Comparison of ENCODE assay signal across 11 cellular contexts in genomic region chr12:120132863-120133385, GRCh38. TPM values are rescaled to one million over a fixed set of nuclear protein-coding genes. Genes with fewer than 3 reads are reported as not detected.
A peak's percentile ranks its signal among the peaks of the same experiment; 100 is the strongest.
DNase-seq lines count a peak whose midpoint lies in the region; ATAC-seq and TF ChIP-seq lines count a peak whose summit lies in the region.
"Had no signal": no experiment of that assay in that cellular context is flagged by ENCODE, and none has a peak within 500 bp of the region (broad histone marks: within the 10 kb centered on the region; RNA-seq: fewer than 3 reads in every experiment).

No MANE protein-coding gene starts in this region.

- no peaks in the 10 kb centered on the region for H3K9me3 ChIP-seq in uterus

- CTCF ChIA-PET in activated naive CD4-positive, alpha-beta T cell treated with anti-CD3 and anti-CD28 coated beads, Interleukin-2, amount 10 ng/mL, durations not matched to agents 7 days and 5 days (lab: Charles Lee), result interaction anchor here (0.6 kb wide), 1 partner anchor 39 kb away, joined by 3 read pairs; no protein-coding TSS in a partner anchor
- CTCF ChIA-PET in activated naive CD4-positive, alpha-beta T cell treated with anti-CD3 and anti-CD28 coated beads for 36 hours (lab: Charles Lee), result no interaction called here

- no peaks in the 10 kb centered on the region for H3K4me1 Mint-ChIP-seq in activated naive CD4-positive, alpha-beta T cell treated with anti-CD3 and anti-CD28 coated beads, Interleukin-2, amount 10 ng/mL, durations not matched to agents 7 days and 5 days
- peaks cover 20 to 46% of the 10 kb centered on the region in 2 donors for H3K4me1 Mint-ChIP-seq in stimulated activated naive B cell treated with anti-CD40 and anti-IgM and Interleukin-4, amounts not matched to agents 10 μg/mL and 1 μg/mL and 100 μg/mL, for 72 hours
- no peaks in the 10 kb centered on the region for H3K4me1 Mint-ChIP-seq in activated naive CD4-positive, alpha-beta T cell treated with anti-CD3 and anti-CD28 coated beads for 36 hours (ENCODE audit: low read depth)

- H3K27ac ChIP-seq in uterus, result no peak overlapping the region

- H3K27ac Mint-ChIP-seq in activated naive CD4-positive, alpha-beta T cell treated with anti-CD3 and anti-CD28 coated beads, Interleukin-2, amount 50 U/mL, for 72 hours, result peak overlapping the region; percentile 37 to 81
- H3K27ac Mint-ChIP-seq in activated naive CD4-positive, alpha-beta T cell treated with anti-CD3 and anti-CD28 coated beads, Interleukin-2, amount 10 ng/mL, durations not matched to agents 7 days and 5 days, result no peak overlapping the region
- peak overlapping the region; percentile 96 for H3K27ac Mint-ChIP-seq in stimulated activated naive B cell treated with anti-CD40 and anti-IgM and Interleukin-4, amounts not matched to agents 10 μg/mL and 1 μg/mL and 100 μg/mL, for 72 hours
- no peak overlapping the region for H3K27ac Mint-ChIP-seq in activated naive CD4-positive, alpha-beta T cell treated with anti-CD3 and anti-CD28 coated beads for 36 hours

- H3K36me3 ChIP-seq in uterus, result no peaks in the 10 kb centered on the region

- H3K9me3 Mint-ChIP-seq in activated naive CD4-positive, alpha-beta T cell treated with anti-CD3 and anti-CD28 coated beads, Interleukin-2, amount 50 U/mL, for 72 hours, result no peaks in the 10 kb centered on the region
- no peaks in the 10 kb centered on the region for H3K9me3 Mint-ChIP-seq in activated naive CD4-positive, alpha-beta T cell treated with anti-CD3 and anti-CD28 coated beads, Interleukin-2, amount 10 ng/mL, durations not matched to agents 7 days and 5 days
- no peaks in the 10 kb centered on the region for H3K9me3 Mint-ChIP-seq in stimulated activated naive B cell treated with anti-CD40 and anti-IgM and Interleukin-4, amounts not matched to agents 10 μg/mL and 1 μg/mL and 100 μg/mL, for 72 hours
- H3K9me3 Mint-ChIP-seq in activated naive CD4-positive, alpha-beta T cell treated with anti-CD3 and anti-CD28 coated beads for 36 hours, result no peaks in the 10 kb centered on the region

- H3K27me3 ChIP-seq in uterus, result no peaks in the 10 kb centered on the region

- no peak for TF ChIP-seq POLR2A in uterus (IDR thresholded peaks at IDR 0.05)

- H3K36me3 Mint-ChIP-seq in activated naive CD4-positive, alpha-beta T cell treated with anti-CD3 and anti-CD28 coated beads, Interleukin-2, amount 50 U/mL, for 72 hours, result peaks cover 15 to 27% of the 10 kb centered on the region in 2 donors
- peaks cover 53% of the 10 kb centered on the region for H3K36me3 Mint-ChIP-seq in activated naive CD4-positive, alpha-beta T cell treated with anti-CD3 and anti-CD28 coated beads, Interleukin-2, amount 10 ng/mL, durations not matched to agents 7 days and 5 days
- H3K36me3 Mint-ChIP-seq in stimulated activated naive B cell treated with anti-CD40 and anti-IgM and Interleukin-4, amounts not matched to agents 10 μg/mL and 1 μg/mL and 100 μg/mL, for 72 hours, result peaks cover 37 to 75% of the 10 kb centered on the region in 2 donors
- peaks cover 34% of the 10 kb centered on the region for H3K36me3 Mint-ChIP-seq in activated naive CD4-positive, alpha-beta T cell treated with anti-CD3 and anti-CD28 coated beads for 36 hours (ENCODE audit: low read depth)

- intact Hi-C loops in uterus (cut with DNase I; ENCODE audit: low total_unique reads), result no loop called here
- intact Hi-C loops in activated naive CD4-positive, alpha-beta T cell treated with anti-CD3 and anti-CD28 coated beads for 36 hours (cut with micrococcal nuclease), result no loop called here

- H3K4me3 Mint-ChIP-seq in activated naive CD4-positive, alpha-beta T cell treated with anti-CD3 and anti-CD28 coated beads, Interleukin-2, amount 10 ng/mL, durations not matched to agents 7 days and 5 days, result no peak overlapping the region
- peak overlapping the region; percentile 55 to 70 for H3K4me3 Mint-ChIP-seq in stimulated activated naive B cell treated with anti-CD40 and anti-IgM and Interleukin-4, amounts not matched to agents 10 μg/mL and 1 μg/mL and 100 μg/mL, for 72 hours
- H3K4me3 Mint-ChIP-seq in activated naive CD4-positive, alpha-beta T cell treated with anti-CD3 and anti-CD28 coated beads for 36 hours, result no peak overlapping the region

- H3K4me1 ChIP-seq in uterus, result no peaks in the 10 kb centered on the region

- no peaks in the 10 kb centered on the region for H3K27me3 Mint-ChIP-seq in activated naive CD4-positive, alpha-beta T cell treated with anti-CD3 and anti-CD28 coated beads, Interleukin-2, amount 10 ng/mL, durations not matched to agents 7 days and 5 days
- H3K27me3 Mint-ChIP-seq in stimulated activated naive B cell treated with anti-CD40 and anti-IgM and Interleukin-4, amounts not matched to agents 10 μg/mL and 1 μg/mL and 100 μg/mL, for 72 hours, result no peaks in the 10 kb centered on the region
- H3K27me3 Mint-ChIP-seq in activated naive CD4-positive, alpha-beta T cell treated with anti-CD3 and anti-CD28 coated beads for 36 hours (ENCODE audit: low read depth), result no peaks in the 10 kb centered on the region

- no peak for TF ChIP-seq CTCF in uterus (IDR thresholded peaks at IDR 0.05)

- ATAC-seq in activated naive CD4-positive, alpha-beta T cell treated with anti-CD3 and anti-CD28 coated beads, Interleukin-2, amount 50 U/mL, for 72 hours, result no peak
- ATAC-seq in HG02610 (IDR thresholded peaks at IDR 0.05; ENCODE audit: unreplicated experiment) (peak; percentile 81), HG03558 (IDR thresholded peaks at IDR 0.05; ENCODE audit: extremely low read depth, unreplicated experiment) (peak; percentile 85)
- peak; percentile 93 to 94 for ATAC-seq in stimulated activated naive B cell treated with anti-CD40 and anti-IgM and Interleukin-4, amounts not matched to agents 10 μg/mL and 1 μg/mL and 100 μg/mL, for 72 hours (replicated peaks)

- no peak overlapping the region for H3K4me3 ChIP-seq in uterus

- no peak for DNase-seq in activated naive CD4-positive, alpha-beta T cell treated with anti-CD3 and anti-CD28 coated beads, Interleukin-2, amount 50 U/mL, for 72 hours (ENCODE audit: low spot score in 2 of 2)
- DNase-seq in activated naive CD4-positive, alpha-beta T cell treated with anti-CD3 and anti-CD28 coated beads, Interleukin-2, amount 10 ng/mL, durations not matched to agents 7 days and 5 days, result no peak
- peak; percentile 47 for DNase-seq in stimulated activated naive B cell treated with anti-CD40 and anti-IgM and Interleukin-4, amounts not matched to agents 10 μg/mL and 1 μg/mL and 100 μg/mL, for 72 hours
- no peak for DNase-seq in uterus
- DNase-seq in stimulated activated CD4-positive, alpha-beta T cell treated with anti-CD3 and anti-CD28 coated beads, Interleukin-2, amount 100 ng/mL, for 24 hours, result no peak
- no peak for DNase-seq in activated naive CD4-positive, alpha-beta T cell treated with anti-CD3 and anti-CD28 coated beads for 36 hours
- DNase-seq: midbrain, NCI-H1694 treated with DMSO at 0.1 percent for 48 hours, T-helper 9 cell had no signal

RNA-seq across cellular contexts. Expression of gene RAB35, which starts 16.4 kb away (rescaled TPM):
- 10 to 100 TPM; 38.7 to 59.6 TPM for total RNA-seq in activated naive CD4-positive, alpha-beta T cell treated with anti-CD3 and anti-CD28 coated beads, Interleukin-2, amount 50 U/mL, for 72 hours
- total RNA-seq in uterus, result 10 to 100 TPM; 13.1 to 43.9 (median 22.4) TPM
- total RNA-seq in activated naive CD4-positive, alpha-beta T cell treated with anti-CD3 and anti-CD28 coated beads for 36 hours, result 10 to 100 TPM; 41.3 to 45.7 TPM

Comparison
In these comparisons a context has a peak if more than half of its experiments do, and no peak if none do; other contexts are left out.
1. H3K27ac Mint-ChIP-seq: peak in activated naive CD4-positive, alpha-beta T cell treated with anti-CD3 and anti-CD28 coated beads, Interleukin-2, amount 50 U/mL, for 72 hours (2 of 2) and stimulated activated naive B cell treated with anti-CD40 and anti-IgM and Interleukin-4, amounts not matched to agents 10 μg/mL and 1 μg/mL and 100 μg/mL, for 72 hours (single experiment); none in activated naive CD4-positive, alpha-beta T cell treated with anti-CD3 and anti-CD28 coated beads, Interleukin-2, amount 10 ng/mL, durations not matched to agents 7 days and 5 days (single experiment) and activated naive CD4-positive, alpha-beta T cell treated with anti-CD3 and anti-CD28 coated beads for 36 hours (single experiment).
2. ATAC-seq: peak in HG02610 (single experiment), HG03558 (single experiment) and stimulated activated naive B cell treated with anti-CD40 and anti-IgM and Interleukin-4, amounts not matched to agents 10 μg/mL and 1 μg/mL and 100 μg/mL, for 72 hours (2 of 2); none in activated naive CD4-positive, alpha-beta T cell treated with anti-CD3 and anti-CD28 coated beads, Interleukin-2, amount 50 U/mL, for 72 hours (0 of 2).
3. H3K4me3 Mint-ChIP-seq: peak in stimulated activated naive B cell treated with anti-CD40 and anti-IgM and Interleukin-4, amounts not matched to agents 10 μg/mL and 1 μg/mL and 100 μg/mL, for 72 hours (2 of 2); none in activated naive CD4-positive, alpha-beta T cell treated with anti-CD3 and anti-CD28 coated beads, Interleukin-2, amount 10 ng/mL, durations not matched to agents 7 days and 5 days (single experiment) and activated naive CD4-positive, alpha-beta T cell treated with anti-CD3 and anti-CD28 coated beads for 36 hours (single experiment).